ENCODE assay signal across 22 cellular contexts in genomic region chr6:160987265-160987664, GRCh38.
"Had no signal": no experiment of that assay in that cellular context is flagged by ENCODE, and none has a peak within 500 bp of the region (broad histone marks: within the 10 kb centered on the region; RNA-seq: fewer than 3 reads in every experiment).

No MANE protein-coding gene starts in this region.

- H3K4me1 ChIP-seq: Peyer's patch had no signal

- H3K9ac ChIP-seq: KMS-11 had no signal

- H3K4me2 ChIP-seq: KMS-11, PC-9 had no signal

- ATAC-seq: Right ventricle myocardium inferior, SK-N-SH treated with all-trans-retinoic acid at 6 μM for 48 hours had no signal

- H2AFZ ChIP-seq: PC-9 had no signal

- H3K27me3 ChIP-seq: Peyer's patch, SJCRH30 had no signal

- H3K27ac ChIP-seq: KMS-11, PC-9, Peyer's patch, SJCRH30 had no signal

- H3K36me3 ChIP-seq: Peyer's patch, SJCRH30 had no signal

- DNase-seq: IMR-90; NCI-H1048; NCI-H1105; NCI-H1417; NCI-H1436 treated with DMSO at 0.1 percent for 48 hours; NCI-H1694; NCI-H187 treated with DMSO at 0.1 percent for 48 hours; NCI-H2029 treated with DMSO at 0.1 percent for 48 hours; NCI-H226; NCI-H510A; NCI-H524 treated with DMSO at 0.1 percent for 48 hours; NCI-H69; NCI-H774; NK-92 treated with Interleukin-12 subunit alpha and Interleukin-12 subunit beta, amount 100 ng/mL, for 24 hours; OCI-M1; PC-9; Peyer's patch; SHP77 treated with DMSO at 0.1 percent for 48 hours; SJCRH30 had no signal

- H3K4me3 ChIP-seq: PC-9, Peyer's patch, SJCRH30 had no signal
